In the genomic region with DNA sequence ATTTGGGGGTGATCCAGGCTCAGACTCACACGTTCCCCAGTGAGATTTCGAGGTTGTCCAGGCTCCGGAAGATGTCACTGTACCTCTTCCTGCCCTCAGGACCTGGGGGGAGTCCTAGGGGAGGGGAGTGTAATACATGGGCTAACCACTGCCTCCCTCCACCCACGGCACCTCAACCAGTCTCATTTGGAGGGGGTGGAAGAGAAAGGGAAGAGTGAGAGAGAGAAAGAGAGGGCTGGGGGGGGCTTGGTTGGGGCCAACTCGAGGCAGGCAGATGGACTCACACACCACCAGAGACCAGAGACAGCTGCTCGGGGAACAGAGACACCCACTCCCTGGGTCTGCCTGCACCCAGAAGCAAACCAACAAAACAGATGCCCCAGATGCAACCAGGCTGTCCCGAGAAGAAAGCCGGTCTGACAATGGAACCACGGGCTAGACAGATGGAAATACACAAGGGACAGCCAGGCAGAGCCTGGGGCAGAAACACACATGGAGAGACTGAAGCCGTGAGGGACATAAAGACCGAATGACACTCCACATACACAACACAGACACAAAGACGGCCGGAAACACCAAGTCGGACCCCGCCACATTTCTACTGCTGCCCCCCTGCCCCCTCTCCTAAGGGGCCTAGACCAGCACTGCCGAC, we compare ENCODE assay signal across 8 cellular contexts. TPM values are rescaled to one million over a fixed set of nuclear protein-coding genes. Genes with fewer than 3 reads are reported as not detected.
DNase-seq lines count a peak whose midpoint lies in the region; ATAC-seq and TF ChIP-seq lines count a peak whose summit lies in the region.

No MANE protein-coding gene starts in this region.

- H3K9me3 ChIP-seq in tibial artery = no peaks in the 10 kb centered on the region

- H3K9me3 Mint-ChIP-seq in T-helper 1 cell treated with Interleukin-12 subunit alpha and Interleukin-12 subunit beta and Interleukin-4 antibody, amounts not matched to agents 30 μg/mL and 1 μg/mL, for 36 hours = no peaks in the 10 kb centered on the region

- H3K36me3 ChIP-seq in tibial artery = peaks cover 25 to 38% (median 31%) of the 10 kb centered on the region in 3 donors

- peak overlapping the region; percentile 49 to 56 for H3K27ac ChIP-seq in tibial artery

- H3K27ac Mint-ChIP-seq in T-helper 1 cell treated with Interleukin-12 subunit alpha and Interleukin-12 subunit beta and Interleukin-4 antibody, amounts not matched to agents 30 μg/mL and 1 μg/mL, for 36 hours = peak overlapping the region; percentile 92

- H3K27me3 ChIP-seq in tibial artery = no peaks in the 10 kb centered on the region

- POLR2A ChIA-PET in GM10248 (lab: Yijun Ruan, JAX) = no interaction called here

- peaks cover 15% of the 10 kb centered on the region for H3K4me1 Mint-ChIP-seq in T-helper 1 cell treated with Interleukin-12 subunit alpha and Interleukin-12 subunit beta and Interleukin-4 antibody, amounts not matched to agents 30 μg/mL and 1 μg/mL, for 36 hours (ENCODE audit: low read depth)

- peak overlapping the region; percentile 60 to 74 for H3K4me3 ChIP-seq in tibial artery

- intact Hi-C loops in tibial artery (cut with DNase I; ENCODE audit: low total_unique reads) = loop anchor here (5.0 kb wide), 1 partner anchor 110 kb away; no protein-coding TSS in a partner anchor

- peak; percentile 2 for TF ChIP-seq CTCF in GM10248 (IDR thresholded peaks at IDR 0.05; ENCODE audit: control extremely low read depth, extremely low read depth, low read depth, missing control alignments)
- TF ChIP-seq CTCF in tibial artery (IDR thresholded peaks at IDR 0.05) = no peak

- ATAC-seq in HG02885 (IDR thresholded peaks at IDR 0.05; ENCODE audit: poor library complexity, unreplicated experiment) (peak; percentile 35), HG03565 (IDR thresholded peaks at IDR 0.05; ENCODE audit: unreplicated experiment) (no peak)

- no peaks in the 10 kb centered on the region for H3K27me3 Mint-ChIP-seq in T-helper 1 cell treated with Interleukin-12 subunit alpha and Interleukin-12 subunit beta and Interleukin-4 antibody, amounts not matched to agents 30 μg/mL and 1 μg/mL, for 36 hours (ENCODE audit: low read depth)

- peak overlapping the region; percentile 99 for H3K4me3 Mint-ChIP-seq in T-helper 1 cell treated with Interleukin-12 subunit alpha and Interleukin-12 subunit beta and Interleukin-4 antibody, amounts not matched to agents 30 μg/mL and 1 μg/mL, for 36 hours

- peaks cover 34% of the 10 kb centered on the region for H3K36me3 Mint-ChIP-seq in T-helper 1 cell treated with Interleukin-12 subunit alpha and Interleukin-12 subunit beta and Interleukin-4 antibody, amounts not matched to agents 30 μg/mL and 1 μg/mL, for 36 hours (ENCODE audit: low read depth)

- peak; percentile 66 for DNase-seq in GM10248 (ENCODE audit: extremely low spot score)
- peak; percentile 21 for DNase-seq in dermis blood vessel endothelial cell
- peak; percentile 72 for DNase-seq in myocyte (ENCODE audit: low read depth)
- no peak for DNase-seq in tibial artery
- DNase-seq in NCI-H2107 treated with DMSO at 0.1 percent for 48 hours (lab: John Stamatoyannopoulos, UW; ENCODE audit: unreplicated experiment) = no peak

- peaks cover 0 to 14% (median 8%) of the 10 kb centered on the region in 4 donors for H3K4me1 ChIP-seq in tibial artery

- CTCF ChIA-PET in GM10248 (lab: Yijun Ruan, JAX) = interaction anchor here (1.7 kb wide), 1 partner anchor 110 kb away, joined by 4 read pairs; no protein-coding TSS in a partner anchor

RNA-seq across cellular contexts. Expression of a gene that starts 0.8 kb away (rescaled TPM):
- total RNA-seq in dermis blood vessel endothelial cell = 6.5 and 12.6 TPM in 2 replicates
- total RNA-seq in myocyte = 12.4 and 13.3 TPM in 2 replicates
- 22.8 TPM for polyA plus RNA-seq in myocyte (2012)

RNA-seq across cellular contexts. Expression of a gene that starts 14.6 kb away (rescaled TPM):
- total RNA-seq in dermis blood vessel endothelial cell (0.42 and 1.0 TPM in 2 replicates), myocyte (3.1 and 3.7 TPM in 2 replicates)
- 12.0 TPM for polyA plus RNA-seq in myocyte (2012)

RNA-seq across cellular contexts. Expression of a gene that starts 20.8 kb away (rescaled TPM):
- total RNA-seq in dermis blood vessel endothelial cell (36.8 and 188 TPM in 2 replicates), myocyte (102 and 113 TPM in 2 replicates)
- polyA plus RNA-seq in myocyte (2012) = 52.1 TPM

RNA-seq across cellular contexts. Expression of a gene that starts 24.1 kb away (rescaled TPM):
- total RNA-seq in dermis blood vessel endothelial cell (0.05 TPM in 1 of 2 replicates, not detected in the other), myocyte (1.1 and 1.8 TPM in 2 replicates)
- 3.3 TPM for polyA plus RNA-seq in myocyte (2012)

RNA-seq across cellular contexts. Expression of a gene that starts 26.0 kb away (rescaled TPM):
- total RNA-seq in dermis blood vessel endothelial cell = 15.9 and 20.4 TPM in 2 replicates
- 2.4 and 5.2 TPM in 2 replicates for total RNA-seq in myocyte
- 3.5 TPM for polyA plus RNA-seq in myocyte (2012)

Comparison
In these comparisons a context has a peak if more than half of its experiments do, and no peak if none do; other contexts are left out.
1. DNase-seq: peak in GM10248 (single experiment), dermis blood vessel endothelial cell (single experiment) and myocyte (single experiment); none in tibial artery (0 of 2) and NCI-H2107 treated with DMSO at 0.1 percent for 48 hours (single experiment).